In genomic region chr10:51860257-51860656, GRCh38 we compare ENCODE assay signal across 8 cellular contexts.
DNase-seq lines count a peak whose midpoint lies in the region; ATAC-seq and TF ChIP-seq lines count a peak whose summit lies in the region.

No MANE protein-coding gene starts in this region.

- no peak for TF ChIP-seq CTCF in HFFc6 (IDR thresholded peaks at IDR 0.05)

- no peaks in the 10 kb centered on the region for H3K36me3 Mint-ChIP-seq in HFFc6 (ENCODE audit: low read depth)
- H3K36me3 Mint-ChIP-seq in naive thymus-derived CD8-positive, alpha-beta T cell = no peaks in the 10 kb centered on the region

- H3K4me3 Mint-ChIP-seq in HFFc6 = peak overlapping the region; percentile 2; the same call in 1 of the 2 replicates
- H3K4me3 Mint-ChIP-seq in naive thymus-derived CD8-positive, alpha-beta T cell = no peak overlapping the region

- 0 out of 2 replicates have a peak, but pooled peaks cover 2% of the 10 kb centered on the region for H3K27me3 Mint-ChIP-seq in HFFc6 (ENCODE audit: insufficient read depth)
- H3K27me3 Mint-ChIP-seq in naive thymus-derived CD8-positive, alpha-beta T cell = peaks cover 0 to 4% (median 0%) of the 10 kb centered on the region in 5 donors

- peaks cover 12% of the 10 kb centered on the region for H3K4me1 Mint-ChIP-seq in HFFc6 (ENCODE audit: low read depth)
- H3K4me1 Mint-ChIP-seq in naive thymus-derived CD8-positive, alpha-beta T cell = no peaks in the 10 kb centered on the region

- POLR2A ChIA-PET in naive thymus-derived CD8-positive, alpha-beta T cell (lab: Charles Lee) = no interaction called here

- ATAC-seq in naive thymus-derived CD8-positive, alpha-beta T cell = no peak
- no peak for ATAC-seq in GM18861 (IDR thresholded peaks at IDR 0.05; ENCODE audit: unreplicated experiment)

- in situ Hi-C loops in SK-MEL-5 (cut with HindIII; ENCODE audit: low pct_unique_long_range_greater_than_20kb, low sequenced_read_pairs) = no loop called here

- no peaks in the 10 kb centered on the region for H3K9me3 Mint-ChIP-seq in HFFc6
- no peaks in the 10 kb centered on the region for H3K9me3 Mint-ChIP-seq in naive thymus-derived CD8-positive, alpha-beta T cell

- DNase-seq in COLO829 (ENCODE audit: low spot score) = peak; percentile 1
- DNase-seq in HFFc6 = peak; percentile 18
- DNase-seq in SK-MEL-5 (ENCODE audit: low read depth, low spot score) = peak; percentile 11
- DNase-seq in inferior parietal cortex (ENCODE audit: extremely low spot score) = peak; percentile 20
- no peak for DNase-seq in HK-2 (ENCODE audit: unreplicated experiment)
- DNase-seq in naive thymus-derived CD8-positive, alpha-beta T cell = no peak
- no peak for DNase-seq in NCI-H128 (lab: John Stamatoyannopoulos, UW; ENCODE audit: unreplicated experiment)

- no peak overlapping the region for H3K27ac Mint-ChIP-seq in HFFc6
- no peak overlapping the region for H3K27ac Mint-ChIP-seq in naive thymus-derived CD8-positive, alpha-beta T cell

Comparison
In these comparisons a context has a peak if more than half of its experiments do, and no peak if none do; other contexts are left out.
1. DNase-seq: peak in COLO829 (single experiment), HFFc6 (single experiment), SK-MEL-5 (single experiment) and inferior parietal cortex (single experiment); none in HK-2 (single experiment), naive thymus-derived CD8-positive, alpha-beta T cell (0 of 10) and NCI-H128 (single experiment).